In the genomic region with DNA sequence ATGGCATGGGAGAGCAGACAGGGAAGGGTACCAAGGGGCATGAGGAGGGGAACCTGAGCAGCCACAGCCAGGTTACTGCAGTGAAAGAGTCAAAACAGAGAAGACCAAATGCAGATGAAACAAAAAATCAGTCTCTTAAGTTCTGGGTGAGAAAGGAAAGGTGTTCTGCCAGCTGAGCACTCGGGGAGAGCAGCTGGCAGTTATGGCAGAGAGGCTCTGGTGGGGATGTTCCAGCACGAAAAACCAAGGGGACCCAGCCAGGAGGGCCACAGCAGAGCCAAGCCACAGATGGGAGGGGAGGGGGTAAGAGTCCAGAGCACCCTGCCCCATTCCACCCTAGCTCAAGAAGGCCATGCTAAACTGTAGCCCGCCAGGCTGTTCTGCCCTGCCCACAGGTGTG, we compare ENCODE assay signal across 21 cellular contexts. TPM values are rescaled to one million over a fixed set of nuclear protein-coding genes. Genes with fewer than 3 reads are reported as not detected.
A peak's percentile ranks its signal among the peaks of the same experiment; 100 is the strongest.
DNase-seq lines count a peak whose midpoint lies in the region; ATAC-seq and TF ChIP-seq lines count a peak whose summit lies in the region.
"Had no signal": no experiment of that assay in that cellular context is flagged by ENCODE, and none has a peak within 500 bp of the region (broad histone marks: within the 10 kb centered on the region; RNA-seq: fewer than 3 reads in every experiment).

No MANE protein-coding gene starts in this region.

- H3K4me2 ChIP-seq in H9 (ENCODE audit: insufficient read depth, insufficient read length, low read length): no peak overlapping the region
- H3K4me2 ChIP-seq in neural cell (ENCODE audit: low read length): no peak overlapping the region

- H3K27ac ChIP-seq in H9 (ENCODE audit: insufficient read length, low read depth, low read length) (no peak overlapping the region), neural cell (ENCODE audit: low read length) (no peak overlapping the region)

- no peaks in the 10 kb centered on the region for H3K27me3 ChIP-seq in H9 (ENCODE audit: insufficient read depth, low read length)
- no peaks in the 10 kb centered on the region for H3K27me3 ChIP-seq in neural cell (ENCODE audit: insufficient read depth, low read depth, low read length)
- H3K27me3 ChIP-seq: pancreas had no signal

- no peak overlapping the region for H2AK5ac ChIP-seq in H9 (ENCODE audit: insufficient read length, low read length)

- no peaks in the 10 kb centered on the region for H3K9me2 ChIP-seq in neural cell (ENCODE audit: insufficient read depth, low read length)

- no peak overlapping the region for H2BK120ac ChIP-seq in H9 (ENCODE audit: low read depth, low read length, poor library complexity, severe bottlenecking)

- no peaks in the 10 kb centered on the region for H3K79me2 ChIP-seq in H9 (ENCODE audit: insufficient read depth, low read length)
- H3K79me2 ChIP-seq in neural cell (replicated peaks; ENCODE audit: insufficient read depth, low read length): no peaks in the 10 kb centered on the region

- H3K4ac ChIP-seq in H9 (ENCODE audit: low read depth, low read length): no peak overlapping the region

- H3K27ac Mint-ChIP-seq in H9 (peak overlapping the region in 2 of 3 experiments; percentile 11 to 49; a peak in 3 of 7 replicates), T-cell (peak overlapping the region; percentile 0 to 30)
- peak overlapping the region; percentile 50 for H3K27ac Mint-ChIP-seq in dendritic cell treated with granulocyte-macrophage colony-stimulating factor and Interleukin-4, amounts not matched to agents 40 ng/mL and 50 ng/mL, for 4 days
- H3K27ac Mint-ChIP-seq: T-helper 2 cell treated with Interferon-gamma antibody and Interleukin-4, amounts not matched to agents 5 μg/mL and 100 μg/mL, for 36 hours had no signal

- no peak overlapping the region for H2BK5ac ChIP-seq in H9 (ENCODE audit: insufficient read length, low read length)

- TF ChIP-seq CTCF in H9 (conservative IDR thresholded peaks at IDR 0.05) (no peak), neural cell (IDR thresholded peaks at IDR 0.05; ENCODE audit: poor library complexity, severe bottlenecking) (no peak)

- H3K36me3 ChIP-seq in neural cell (ENCODE audit: insufficient read depth, low read length): peaks cover 26% of the 10 kb centered on the region

- peaks cover 36 to 77% (median 66%) of the 10 kb centered on the region in 3 experiments for H3K36me3 Mint-ChIP-seq in H9 (ENCODE audit: insufficient read depth in 1 of 3, low read depth in 3 of 3)
- peaks cover 62% of the 10 kb centered on the region for H3K36me3 Mint-ChIP-seq in T-cell
- peaks cover 74% of the 10 kb centered on the region for H3K36me3 Mint-ChIP-seq in dendritic cell treated with granulocyte-macrophage colony-stimulating factor and Interleukin-4, amounts not matched to agents 40 ng/mL and 50 ng/mL, for 4 days (ENCODE audit: low read depth)

- CTCF ChIA-PET in T-cell (lab: Charles Lee): no interaction called here

- H2AFZ ChIP-seq in H9 (ENCODE audit: low read length): no peak overlapping the region
- H2AFZ ChIP-seq in neural cell (ENCODE audit: low read depth, low read length): no peak overlapping the region

- H3K27me3 Mint-ChIP-seq in H9 (ENCODE audit: low read depth): no peaks in the 10 kb centered on the region
- H3K27me3 Mint-ChIP-seq in T-cell: no peaks in the 10 kb centered on the region
- no peaks in the 10 kb centered on the region for H3K27me3 Mint-ChIP-seq in dendritic cell treated with granulocyte-macrophage colony-stimulating factor and Interleukin-4, amounts not matched to agents 40 ng/mL and 50 ng/mL, for 4 days

- H3F3A ChIP-seq in neural cell (ENCODE audit: insufficient read depth, low read length, poor library complexity, severe bottlenecking): no peaks in the 10 kb centered on the region

- WGBS in H9 (ENCODE audit: extremely low coverage, insufficient read length, low lambda C conversion rate): no CpG with 5 or more reads among the region's 3 CpGs

- POLR2A ChIA-PET in T-cell (lab: Charles Lee): no interaction called here

- H3K23ac ChIP-seq in H9 (ENCODE audit: insufficient read length, low read depth, low read length): no peak overlapping the region

- H3K9me3 ChIP-seq in H9 (ENCODE audit: control insufficient read depth, low read depth, low read length) (no peaks in the 10 kb centered on the region), neural cell (ENCODE audit: low read length) (no peaks in the 10 kb centered on the region)
- H3K9me3 ChIP-seq: Caco-2, pancreas had no signal

- H4K20me1 ChIP-seq in H9 (ENCODE audit: control insufficient read depth, insufficient read depth, insufficient read length) (no peaks in the 10 kb centered on the region), neural cell (ENCODE audit: insufficient read depth) (peaks cover 4% of the 10 kb centered on the region)

- no peak overlapping the region for H4K8ac ChIP-seq in H9 (replicated peaks; ENCODE audit: insufficient read length, low read depth, low read length)

- no peak overlapping the region for H3K4me3 Mint-ChIP-seq in H9
- H3K4me3 Mint-ChIP-seq in T-cell: no peak overlapping the region
- no peak overlapping the region for H3K4me3 Mint-ChIP-seq in dendritic cell treated with granulocyte-macrophage colony-stimulating factor and Interleukin-4, amounts not matched to agents 40 ng/mL and 50 ng/mL, for 4 days
- H3K4me3 Mint-ChIP-seq: T-helper 2 cell treated with Interferon-gamma antibody and Interleukin-4, amounts not matched to agents 5 μg/mL and 100 μg/mL, for 36 hours had no signal

- H3K79me1 ChIP-seq in H9 (ENCODE audit: insufficient read depth, low read depth, low read length, poor library complexity, severe bottlenecking): no peaks in the 10 kb centered on the region

- H4K91ac ChIP-seq in H9 (ENCODE audit: insufficient read length, low read depth, low read length): no peak overlapping the region

- no peak overlapping the region for H3K18ac ChIP-seq in H9 (ENCODE audit: insufficient read length, low read depth, low read length)

- no peaks in the 10 kb centered on the region for H3K23me2 ChIP-seq in H9 (ENCODE audit: insufficient read length, low read depth, low read length, poor library complexity, severe bottlenecking)

- no peak overlapping the region for H2BK20ac ChIP-seq in H9 (ENCODE audit: low read depth, low read length, poor library complexity, severe bottlenecking)

- H3T11ph ChIP-seq in H9 (ENCODE audit: low read length): no peak overlapping the region

- H3K4me1 Mint-ChIP-seq in H9 (peaks cover 34 to 39% of the 10 kb centered on the region in 2 experiments), T-cell (peaks cover 10 to 35% (median 32%) of the 10 kb centered on the region in 3 donors)
- peaks cover 47% of the 10 kb centered on the region for H3K4me1 Mint-ChIP-seq in dendritic cell treated with granulocyte-macrophage colony-stimulating factor and Interleukin-4, amounts not matched to agents 40 ng/mL and 50 ng/mL, for 4 days (ENCODE audit: low read depth)

- intact Hi-C loops in dendritic cell treated with granulocyte-macrophage colony-stimulating factor and Interleukin-4, amounts not matched to agents 40 ng/mL and 50 ng/mL, for 4 days (cut with micrococcal nuclease): no loop called here

- H3K9ac ChIP-seq in H9 (ENCODE audit: extremely low read depth, insufficient read length, low read length): no peak overlapping the region
- H3K9ac ChIP-seq in neural cell (ENCODE audit: low read length): no peak overlapping the region

- no peaks in the 10 kb centered on the region for H3K9me3 Mint-ChIP-seq in H9
- H3K9me3 Mint-ChIP-seq in T-cell: no peaks in the 10 kb centered on the region
- no peaks in the 10 kb centered on the region for H3K9me3 Mint-ChIP-seq in dendritic cell treated with granulocyte-macrophage colony-stimulating factor and Interleukin-4, amounts not matched to agents 40 ng/mL and 50 ng/mL, for 4 days
- H3K9me3 Mint-ChIP-seq: T-helper 2 cell treated with Interferon-gamma antibody and Interleukin-4, amounts not matched to agents 5 μg/mL and 100 μg/mL, for 36 hours had no signal

- H2BK15ac ChIP-seq in H9 (ENCODE audit: low read depth, low read length): no peak overlapping the region

- no peak overlapping the region for H3K4me3 ChIP-seq in neural cell (ENCODE audit: low read length)
- H3K4me3 ChIP-seq: pancreas had no signal

- no peak overlapping the region for H2BK12ac ChIP-seq in H9 (ENCODE audit: insufficient read length, low read depth, low read length)

- peaks cover 2% of the 10 kb centered on the region; the same call in 1 of the 2 replicates for H3K4me1 ChIP-seq in H9 (ENCODE audit: insufficient read depth, low read length)
- H3K4me1 ChIP-seq: Caco-2 had no signal

- TF ChIP-seq RAD21 in neural cell (conservative IDR thresholded peaks at IDR 0.05): no peak

- H3K56ac ChIP-seq in H9 (ENCODE audit: insufficient read length, low read depth, low read length): no peak overlapping the region

- no peak for TF ChIP-seq EP300 in neural cell (conservative IDR thresholded peaks at IDR 0.05; ENCODE audit: poor library complexity, severe bottlenecking)

- ATAC-seq in T-cell (replicated peaks in 1 of 4): no peak
- ATAC-seq in GM21717 (IDR thresholded peaks at IDR 0.05; ENCODE audit: unreplicated experiment): no peak
- ATAC-seq in HG03175 (IDR thresholded peaks at IDR 0.05; ENCODE audit: unreplicated experiment): no peak
- ATAC-seq: Panc1, pancreas had no signal

- DNase-seq in H9 (no peak), T-cell (no peak), NCI-H187 treated with DMSO at 0.1 percent for 48 hours (lab: John Stamatoyannopoulos, UW) (no peak)
- DNase-seq in stimulated activated CD4-positive, alpha-beta T cell treated with anti-CD3 and anti-CD28 coated beads, Interleukin-15, amount 100 ng/mL, for 24 hours: no peak
- DNase-seq: anterior cingulate cortex; Caco-2; effector memory CD4-positive, alpha-beta T cell; head of caudate nucleus; NCI-H1417 treated with DMSO at 0.1 percent for 48 hours; stimulated activated CD4-positive, alpha-beta T cell treated with anti-CD3 and anti-CD28 coated beads, Interleukin-2, amount 100 ng/mL, for 24 hours had no signal

- H3K14ac ChIP-seq in H9 (ENCODE audit: insufficient read depth, low read length): no peak overlapping the region

- H4K5ac ChIP-seq in H9 (ENCODE audit: insufficient read length, low read depth, low read length): no peak overlapping the region

TF ChIP-seq in neural cell, 6 proteins besides CTCF, POLR2A, EP300 and RAD21:
- TF ChIP-seq EZH2 (IDR thresholded peaks at IDR 0.05; ENCODE audit: borderline replicate concordance, insufficient read depth, low read length, poor library complexity, severe bottlenecking) (no peak), POLR2AphosphoS5 (IDR thresholded peaks at IDR 0.05) (peak; percentile 15)

RNA-seq across cellular contexts. Expression of gene STH, which starts 31.7 kb away (rescaled TPM):
- total RNA-seq in H9 (2021) (not detected in 2 replicates), T-cell (not detected)
- not detected in 2 replicates for polyA plus RNA-seq in neural cell
- 5.1 and 9.3 TPM in 2 replicates for polyA minus RNA-seq in neural cell
- total RNA-seq: Caco-2, Daoy, lower leg skin, pancreas, SK-MEL-5, ureter had no signal
- polyA plus RNA-seq: pancreas had no signal
